Comparison of ENCODE assay signal across 1 cellular context in the genomic region with DNA sequence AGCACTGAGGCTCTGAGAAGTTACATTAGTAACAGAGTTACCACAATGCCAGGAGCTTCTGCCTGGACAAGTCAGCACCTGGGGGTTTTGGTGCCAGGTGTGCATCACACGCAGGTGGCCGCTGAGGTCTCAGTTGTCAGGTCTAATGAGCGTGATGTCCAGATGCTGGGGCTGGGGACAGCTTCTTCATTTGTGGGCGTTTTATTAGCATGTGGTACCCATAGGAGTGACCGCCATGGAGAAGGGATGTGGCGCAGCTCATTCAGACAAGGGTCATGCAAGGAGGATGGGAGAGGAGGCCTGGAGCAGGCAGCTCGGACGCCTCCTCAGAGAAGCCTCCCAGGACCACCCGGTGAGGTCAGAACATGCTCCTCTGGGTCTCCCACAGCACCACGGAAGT.
TF ChIP-seq lines count a peak whose summit lies in the region.

No MANE protein-coding gene starts in this region.

TF ChIP-seq in H1, 55 proteins besides CTCF, POLR2A, EP300 and RAD21:
- TF ChIP-seq, protein P1, sequence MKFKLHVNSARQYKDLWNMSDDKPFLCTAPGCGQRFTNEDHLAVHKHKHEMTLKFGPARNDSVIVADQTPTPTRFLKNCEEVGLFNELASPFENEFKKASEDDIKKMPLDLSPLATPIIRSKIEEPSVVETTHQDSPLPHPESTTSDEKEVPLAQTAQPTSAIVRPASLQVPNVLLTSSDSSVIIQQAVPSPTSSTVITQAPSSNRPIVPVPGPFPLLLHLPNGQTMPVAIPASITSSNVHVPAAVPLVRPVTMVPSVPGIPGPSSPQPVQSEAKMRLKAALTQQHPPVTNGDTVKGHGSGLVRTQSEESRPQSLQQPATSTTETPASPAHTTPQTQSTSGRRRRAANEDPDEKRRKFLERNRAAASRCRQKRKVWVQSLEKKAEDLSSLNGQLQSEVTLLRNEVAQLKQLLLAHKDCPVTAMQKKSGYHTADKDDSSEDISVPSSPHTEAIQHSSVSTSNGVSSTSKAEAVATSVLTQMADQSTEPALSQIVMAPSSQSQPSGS (IDR thresholded peaks at IDR 0.05; ENCODE audit: low read length) = no peak
- TF ChIP-seq SP1 (IDR thresholded peaks at IDR 0.05; ENCODE audit: low read depth, low read length) (no peak), ZNF274 (IDR thresholded peaks at IDR 0.05; ENCODE audit: borderline replicate concordance, extremely low read depth, low read length) (no peak), CBX8 (IDR thresholded peaks at IDR 0.05; ENCODE audit: borderline replicate concordance, low read depth, low read length) (no peak), BRCA1 (IDR thresholded peaks at IDR 0.05; ENCODE audit: low read depth, low read length) (no peak), YY1 (IDR thresholded peaks at IDR 0.05; ENCODE audit: low read depth, low read length) (no peak), TEAD4 (IDR thresholded peaks at IDR 0.05; ENCODE audit: low read depth, low read length) (no peak), CHD1 (IDR thresholded peaks at IDR 0.05; ENCODE audit: low read depth, low read length) (no peak), JUND (IDR thresholded peaks at IDR 0.05; ENCODE audit: low read length) (no peak), RBBP5 (IDR thresholded peaks at IDR 0.05; ENCODE audit: borderline replicate concordance, low read depth, low read length) (no peak), SIN3A (conservative IDR thresholded peaks at IDR 0.05 in 1 of 2, IDR thresholded peaks at IDR 0.05 in 1 of 2; ENCODE audit: low read depth in 1 of 2, low read length in 2 of 2) (no peak), TAF7 (optimal IDR thresholded peaks at IDR 0.05; ENCODE audit: borderline replicate concordance, low read depth, low read length) (no peak), CBX5 (IDR thresholded peaks at IDR 0.05; ENCODE audit: low read depth, low read length) (no peak), BACH1 (IDR thresholded peaks at IDR 0.05; ENCODE audit: low read length) (no peak), CEBPB (IDR thresholded peaks at IDR 0.05; ENCODE audit: low read depth, low read length) (no peak), MAFK (IDR thresholded peaks at IDR 0.05; ENCODE audit: low read depth, low read length) (no peak)
- TF ChIP-seq, protein P2, sequence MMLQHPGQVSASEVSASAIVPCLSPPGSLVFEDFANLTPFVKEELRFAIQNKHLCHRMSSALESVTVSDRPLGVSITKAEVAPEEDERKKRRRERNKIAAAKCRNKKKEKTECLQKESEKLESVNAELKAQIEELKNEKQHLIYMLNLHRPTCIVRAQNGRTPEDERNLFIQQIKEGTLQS (IDR thresholded peaks at IDR 0.05; ENCODE audit: insufficient read depth, low read depth, low read length) = no peak
- TF ChIP-seq, protein P3, sequence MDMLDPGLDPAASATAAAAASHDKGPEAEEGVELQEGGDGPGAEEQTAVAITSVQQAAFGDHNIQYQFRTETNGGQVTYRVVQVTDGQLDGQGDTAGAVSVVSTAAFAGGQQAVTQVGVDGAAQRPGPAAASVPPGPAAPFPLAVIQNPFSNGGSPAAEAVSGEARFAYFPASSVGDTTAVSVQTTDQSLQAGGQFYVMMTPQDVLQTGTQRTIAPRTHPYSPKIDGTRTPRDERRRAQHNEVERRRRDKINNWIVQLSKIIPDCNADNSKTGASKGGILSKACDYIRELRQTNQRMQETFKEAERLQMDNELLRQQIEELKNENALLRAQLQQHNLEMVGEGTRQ (IDR thresholded peaks at IDR 0.05; ENCODE audit: low read length) = no peak
